Comparison of ENCODE assay signal across 8 cellular contexts in the genomic region with DNA sequence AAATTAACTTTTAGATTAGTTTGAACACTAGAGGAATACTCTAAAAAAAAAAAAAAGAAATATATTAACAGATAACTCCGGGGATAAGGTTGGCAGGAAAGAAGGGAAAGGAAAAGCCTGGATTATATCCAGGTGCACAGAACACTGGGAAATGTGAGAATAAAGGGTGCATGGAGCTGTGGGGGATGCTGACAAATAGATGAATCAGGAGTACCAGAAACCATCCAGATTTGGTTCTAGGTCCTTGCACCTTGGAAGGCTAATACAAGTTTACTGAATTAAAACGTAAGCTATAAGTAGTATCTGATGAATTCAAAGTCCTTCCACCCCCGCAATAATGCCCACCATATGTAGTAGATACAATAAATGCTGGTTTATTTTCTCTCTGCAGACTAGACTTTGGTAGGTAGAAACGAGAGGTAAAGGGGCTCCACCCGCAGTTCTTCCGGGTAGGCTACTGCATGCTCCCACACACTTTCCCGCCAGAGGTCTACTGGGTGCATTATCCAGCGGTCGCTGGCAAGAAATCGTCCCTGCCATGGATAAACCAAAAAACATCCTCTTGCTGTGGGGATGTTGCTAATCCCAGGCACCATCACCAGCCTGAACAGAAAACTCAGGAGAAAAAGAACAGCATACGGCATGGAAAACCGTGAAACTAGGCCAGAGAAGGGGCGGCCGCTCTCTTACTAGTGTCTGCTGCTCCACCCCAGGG. TPM values are rescaled to one million over a fixed set of nuclear protein-coding genes. Genes with fewer than 3 reads are reported as not detected.
DNase-seq lines count a peak whose midpoint lies in the region; ATAC-seq lines count a peak whose summit lies in the region.

No MANE protein-coding gene starts in this region.

- H3K4me3 ChIP-seq in adipocyte (ENCODE audit: low read length) (peak overlapping the region; percentile 93), iPS-18c (ENCODE audit: insufficient read depth, low read depth, low read length) (peak overlapping the region; percentile 77), skeletal muscle tissue (ENCODE audit: low read length in 3 of 3) (peak overlapping the region; percentile 86 to 93 (median 90))

- H3K36me3 ChIP-seq in adipocyte (ENCODE audit: control insufficient read depth, insufficient read depth, low read length, severe bottlenecking) (peaks cover 7% of the 10 kb centered on the region), skeletal muscle tissue (ENCODE audit: control insufficient read depth in 3 of 3, insufficient read depth in 3 of 3, low read length in 3 of 3) (peaks cover 2 to 6% (median 6%) of the 10 kb centered on the region in 3 donors)

- H3K9ac ChIP-seq in adipocyte (ENCODE audit: low read length) (peak overlapping the region; percentile 91), skeletal muscle tissue (ENCODE audit: low read depth in 1 of 3, low read length in 3 of 3) (peak overlapping the region; percentile 83 to 88 (median 86))

- H3K4me1 ChIP-seq in adipocyte (ENCODE audit: control insufficient read depth, insufficient read depth, low read length), result peaks cover 13% of the 10 kb centered on the region
- H3K4me1 ChIP-seq in skeletal muscle tissue (ENCODE audit: control insufficient read depth in 3 of 3, insufficient read depth in 3 of 3, low read length in 3 of 3), result peaks cover 4 to 19% (median 9%) of the 10 kb centered on the region in 3 donors

- peak overlapping the region; percentile 93 for H3K27ac ChIP-seq in skeletal muscle tissue (ENCODE audit: low read depth, low read length)

- H3K27me3 ChIP-seq in adipocyte (replicated peaks; ENCODE audit: control insufficient read depth, insufficient read depth, low read length) (no peaks in the 10 kb centered on the region), skeletal muscle tissue (ENCODE audit: control insufficient read depth in 3 of 3, insufficient read depth in 3 of 3, low read length in 3 of 3) (peaks cover 0 to 10% (median 2%) of the 10 kb centered on the region in 3 donors)

- DNase-seq in HCEC 1CT (peak; percentile 16), adipocyte (ENCODE audit: low read depth) (no peak), EL (no peak), DMS79 (lab: John Stamatoyannopoulos, UW) (no peak)

- H3K9me3 ChIP-seq in adipocyte (ENCODE audit: control insufficient read depth, low read length), result no peaks in the 10 kb centered on the region
- no peaks in the 10 kb centered on the region for H3K9me3 ChIP-seq in iPS-18c (ENCODE audit: control insufficient read depth, insufficient read depth, low read length)
- H3K9me3 ChIP-seq in skeletal muscle tissue (ENCODE audit: control insufficient read depth in 3 of 3, low read length in 3 of 3), result no peaks in the 10 kb centered on the region

- ATAC-seq in HG02571 (IDR thresholded peaks at IDR 0.05; ENCODE audit: unreplicated experiment) (no peak), HG02763 (IDR thresholded peaks at IDR 0.05; ENCODE audit: unreplicated experiment) (no peak)

RNA-seq across cellular contexts. Expression of a gene that starts 1.6 kb away (rescaled TPM):
- 17.7 TPM for total RNA-seq in skeletal muscle tissue

RNA-seq across cellular contexts. Expression of a gene that starts 47.0 kb away (rescaled TPM):
- 9.4 TPM for total RNA-seq in skeletal muscle tissue
